ENCODE assay signal across 9 cellular contexts in genomic region chr1:150615346-150616201, GRCh38. TPM values are rescaled to one million over a fixed set of nuclear protein-coding genes. Genes with fewer than 3 reads are reported as not detected.
DNase-seq lines count a peak whose midpoint lies in the region; ATAC-seq, FAIRE-seq and TF ChIP-seq lines count a peak whose summit lies in the region.
"Had no signal": no experiment of that assay in that cellular context is flagged by ENCODE, and none has a peak within 500 bp of the region (broad histone marks: within the 10 kb centered on the region; RNA-seq: fewer than 3 reads in every experiment).

No MANE protein-coding gene starts in this region.

- no peak overlapping the region for H3K4me3 Mint-ChIP-seq in chondrocyte (ENCODE audit: unreplicated experiment)

- peak overlapping the region; percentile 49 for H3K27ac ChIP-seq in PC-9
- H3K27ac ChIP-seq in small intestine (ENCODE audit: low read depth in 1 of 2, low read length in 1 of 2) = peak overlapping the region; percentile 74 to 78
- H3K27ac ChIP-seq in uterus = no peak overlapping the region

- no peak for TF ChIP-seq CTCF in PC-9 (conservative IDR thresholded peaks at IDR 0.05)
- no peak for TF ChIP-seq CTCF in chondrocyte (IDR thresholded peaks at IDR 0.05)
- TF ChIP-seq CTCF in uterus (IDR thresholded peaks at IDR 0.05) = no peak

- FAIRE-seq in small intestine (lab: Jason Lieb, UNC) = no peak

- peaks cover 38% of the 10 kb centered on the region for H3K36me3 ChIP-seq in PC-9 (ENCODE audit: low read depth)
- peaks cover 0 to 3% of the 10 kb centered on the region in 2 donors for H3K36me3 ChIP-seq in small intestine (ENCODE audit: control insufficient read depth in 2 of 2, insufficient read depth in 2 of 2, low read length in 2 of 2)
- H3K36me3 ChIP-seq in uterus = no peaks in the 10 kb centered on the region

- H3K9me3 Mint-ChIP-seq in chondrocyte (ENCODE audit: low read depth) = no peaks in the 10 kb centered on the region

- no peaks in the 10 kb centered on the region for H3K9me2 ChIP-seq in PC-9 (ENCODE audit: insufficient read depth)

- H2AFZ ChIP-seq in PC-9 = no peak overlapping the region

- H3K4me1 ChIP-seq in PC-9 (replicated peaks; ENCODE audit: insufficient read depth) (peaks cover 53% of the 10 kb centered on the region), small intestine (ENCODE audit: control insufficient read depth in 2 of 2, insufficient read depth in 1 of 2, low read depth in 1 of 2, low read length in 1 of 2) (peaks cover 8 to 20% of the 10 kb centered on the region in 2 donors), uterus (peaks cover 0 to 13% of the 10 kb centered on the region in 2 donors)

- H3K4me3 ChIP-seq in PC-9 = no peak overlapping the region
- H3K4me3 ChIP-seq in small intestine (ENCODE audit: low read depth in 1 of 2, low read length in 2 of 2) = no peak overlapping the region
- no peak overlapping the region for H3K4me3 ChIP-seq in uterus

- H3F3A ChIP-seq in PC-9 (ENCODE audit: insufficient read depth, low read depth) = peaks cover 83% of the 10 kb centered on the region

- H3K36me3 Mint-ChIP-seq in chondrocyte (ENCODE audit: low read depth) = peaks cover 9% of the 10 kb centered on the region

- no peaks in the 10 kb centered on the region for H4K20me1 ChIP-seq in PC-9 (ENCODE audit: insufficient read depth)

- intact Hi-C loops in PC-9 (cut with micrococcal nuclease; ENCODE audit: unreplicated experiment) = no loop called here
- intact Hi-C loops in uterus (cut with DNase I; ENCODE audit: low total_unique reads) = no loop called here

- H3K4me2 ChIP-seq in PC-9 = no peak overlapping the region

- WGBS in small intestine, 3 donors = 84 to 85% (median 85%) methylated on average over 12 of the region's 12 CpGs

- no peak for TF ChIP-seq POLR2A in uterus (IDR thresholded peaks at IDR 0.05)

- H3K27me3 Mint-ChIP-seq in chondrocyte (ENCODE audit: low read depth) = no peaks in the 10 kb centered on the region

- no peak for ATAC-seq in GM19395 (IDR thresholded peaks at IDR 0.05; ENCODE audit: unreplicated experiment)
- ATAC-seq in GM18861 (IDR thresholded peaks at IDR 0.05; ENCODE audit: unreplicated experiment) = no peak

- H3K79me2 ChIP-seq in PC-9 (ENCODE audit: low read depth) = peaks cover 40% of the 10 kb centered on the region

- H3K27ac Mint-ChIP-seq in chondrocyte (ENCODE audit: unreplicated experiment) = peak overlapping the region; percentile 45

- H3K9me3 ChIP-seq in PC-9 (ENCODE audit: insufficient read depth, low read depth) (no peaks in the 10 kb centered on the region), small intestine (ENCODE audit: control insufficient read depth, low read depth) (no peaks in the 10 kb centered on the region), uterus (no peaks in the 10 kb centered on the region)

- no peaks in the 10 kb centered on the region for H3K27me3 ChIP-seq in PC-9 (ENCODE audit: insufficient read depth, low read depth)
- H3K27me3 ChIP-seq in small intestine (ENCODE audit: control insufficient read depth in 2 of 2, insufficient read depth in 2 of 2, low read length in 2 of 2) = no peaks in the 10 kb centered on the region
- H3K27me3 ChIP-seq in uterus = no peaks in the 10 kb centered on the region

- CTCF ChIA-PET in PC-9 (lab: Charles Lee) = no interaction called here

- DNase-seq in DMS 273 (lab: John Stamatoyannopoulos, UW; ENCODE audit: unreplicated experiment) = peak; percentile 90
- DNase-seq in DMS 273 treated with DMSO at 0.1 percent for 48 hours (lab: John Stamatoyannopoulos, UW) = no peak
- DNase-seq in PC-9 = no peak
- DNase-seq in chondrocyte (ENCODE audit: low spot score) = no peak
- peak; percentile 38 for DNase-seq in small intestine
- DNase-seq in uterus = no peak
- DNase-seq: 8988T had no signal

- POLR2A ChIA-PET in PC-9 (lab: Charles Lee; ENCODE audit: unreplicated experiment) = interaction anchor here (0.6 to 0.7 kb wide), 3 partner anchors 63 to 447 kb away, joined by 3 to 4 read pairs (median 3); partner anchors contain the start of gene GOLPH3L

- no TSS peak for BruUV-seq in PC-9 (replicated peaks; lab: Mats Ljungman, UMichigan)

- H3K4me1 Mint-ChIP-seq in chondrocyte (ENCODE audit: low read depth) = peaks cover 53% of the 10 kb centered on the region

RNA-seq across cellular contexts. Expression of gene ENSA, which starts 13.8 kb away (rescaled TPM):
- 229 and 263 TPM in 2 replicates for total RNA-seq in PC-9 (2021)
- total RNA-seq in chondrocyte = 85.5 to 125 TPM (median 85.7 TPM) in 3 replicates
- 100 to 1,000 TPM; 143 to 188 (median 160) TPM for polyA plus RNA-seq in small intestine
- total RNA-seq in uterus = 100 to 1,000 TPM; 122 to 224 (median 130) TPM

RNA-seq across cellular contexts. Expression of gene MCL1, which starts 36.2 kb away (rescaled TPM):
- 145 and 178 TPM in 2 replicates for total RNA-seq in PC-9 (2021)
- 211 to 264 TPM (median 255 TPM) in 3 replicates for total RNA-seq in chondrocyte
- polyA plus RNA-seq in small intestine = 100 to 1,000 TPM in 2 of 3 donors, 10 to 100 TPM in 1; 87.0 to 110 (median 101) TPM
- total RNA-seq in uterus = 100 to 1,000 TPM; 125 to 266 (median 207) TPM

Comparison
In these comparisons a context has a peak if more than half of its experiments do, and no peak if none do; other contexts are left out.
1. DNase-seq: peak in DMS 273 (single experiment) and small intestine (single experiment); none in DMS 273 treated with DMSO at 0.1 percent for 48 hours (single experiment), PC-9 (0 of 2), chondrocyte (single experiment) and uterus (0 of 2).
2. H3K27ac ChIP-seq: peak in PC-9 (single experiment) and small intestine (2 of 2); none in uterus (0 of 2).